Comparison of ENCODE assay signal across 8 cellular contexts in the genomic region with DNA sequence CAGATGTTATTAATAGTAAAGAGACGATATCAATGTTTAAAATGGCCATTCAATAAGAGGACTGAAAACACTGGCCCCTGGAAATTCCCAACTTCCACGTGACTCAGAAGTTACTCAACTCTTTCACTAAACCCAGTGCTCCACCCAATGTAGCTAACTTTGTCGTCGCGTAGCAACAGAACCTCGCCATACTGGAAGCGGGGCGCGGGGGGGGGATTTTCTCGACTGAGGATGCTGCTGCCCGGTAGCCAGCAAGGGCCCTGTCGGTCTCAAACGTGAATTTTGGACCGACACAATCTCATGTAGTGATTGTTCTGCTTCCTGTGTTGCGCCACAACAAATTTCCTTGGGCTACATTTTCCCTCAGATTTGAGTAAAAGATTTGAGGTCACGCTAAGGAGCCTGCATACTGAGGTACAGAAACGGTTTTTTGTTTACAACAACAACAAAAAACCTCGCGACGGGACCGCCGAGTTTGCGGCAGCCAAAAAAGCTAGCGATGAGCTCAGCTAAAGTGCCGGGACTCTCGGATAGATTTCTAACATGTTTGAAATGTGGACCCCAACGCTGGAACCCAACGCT. TPM values are rescaled to one million over a fixed set of nuclear protein-coding genes. Genes with fewer than 3 reads are reported as not detected.
DNase-seq lines count a peak whose midpoint lies in the region; ATAC-seq and TF ChIP-seq lines count a peak whose summit lies in the region.

No MANE protein-coding gene starts in this region.

- peaks cover 45% of the 10 kb centered on the region for H3K4me1 Mint-ChIP-seq in brain

- peak overlapping the region; percentile 90 to 99 (median 94) for H3K27ac ChIP-seq in gastrocnemius medialis

- peaks cover 6% of the 10 kb centered on the region for H3K36me3 Mint-ChIP-seq in brain

- peak; percentile 89 for DNase-seq in ELF-1 (ENCODE audit: low read depth, low spot score)
- DNase-seq in NCI-H1105 treated with DMSO at 0.1 percent for 48 hours (lab: John Stamatoyannopoulos, UW), result peak; percentile 56
- peak; percentile 54 for DNase-seq in UCSD-AML1 (lab: John Stamatoyannopoulos, UW; ENCODE audit: unreplicated experiment)
- DNase-seq in gastrocnemius medialis, result peak; percentile 81 to 86
- DNase-seq in cortex of kidney (lab: John Stamatoyannopoulos, UW), result no peak

- TF ChIP-seq POLR2A in gastrocnemius medialis (IDR thresholded peaks at IDR 0.05), result no peak

- intact Hi-C loops in gastrocnemius medialis (cut with DNase I; ENCODE audit: low total_unique reads), result loop anchor here (1.0 to 5.0 kb wide), 5 partner anchors 136 to 232 kb away; a partner anchor contains a TSS

- H3K27me3 Mint-ChIP-seq in brain, result peaks cover 11% of the 10 kb centered on the region

- peak; percentile 34 for ATAC-seq in HG02571 (IDR thresholded peaks at IDR 0.05; ENCODE audit: unreplicated experiment)
- ATAC-seq in gastrocnemius medialis, result peak; percentile 76 to 81

- H3K27me3 ChIP-seq in gastrocnemius medialis, result no peaks in the 10 kb centered on the region

- H3K9me3 ChIP-seq in gastrocnemius medialis, result no peaks in the 10 kb centered on the region

- H3K4me1 ChIP-seq in gastrocnemius medialis, result peaks cover 7% of the 10 kb centered on the region in 2 donors

- in situ Hi-C loops in gastrocnemius medialis (cut with MboI; ENCODE audit: low sequenced_read_pairs in 4 of 4), result loop anchor here (10.0 to 25.0 kb wide), 5 partner anchors 156 to 236 kb away; a partner anchor contains a TSS

- no peaks in the 10 kb centered on the region for H3K9me3 Mint-ChIP-seq in brain

- no peaks in the 10 kb centered on the region for H3K36me3 ChIP-seq in gastrocnemius medialis

- H3K4me3 ChIP-seq in iPS-11a (ENCODE audit: low read depth, low read length) (peak overlapping the region; percentile 38), gastrocnemius medialis (peak overlapping the region; percentile 63 to 86 (median 72))

- peak overlapping the region; percentile 92 to 99 (median 97) for H3K4me3 Mint-ChIP-seq in brain

- H3K27ac Mint-ChIP-seq in brain, result peak overlapping the region; percentile 99 to 100 (median 99)

- no peak for TF ChIP-seq CTCF in brain (conservative IDR thresholded peaks at IDR 0.05)
- TF ChIP-seq CTCF in gastrocnemius medialis (IDR thresholded peaks at IDR 0.05 in 4 of 5, conservative IDR thresholded peaks at IDR 0.05 in 1 of 5), result no peak

RNA-seq across cellular contexts. Expression of a gene that starts 1.0 kb away (rescaled TPM):
- polyA plus RNA-seq in brain (ENCODE audit: insufficient read depth, low read depth, low replicate concordance), result 5.0 TPM
- 1 to 10 TPM; 2.4 to 7.7 (median 4.7) TPM for total RNA-seq in gastrocnemius medialis

RNA-seq across cellular contexts. Expression of a gene that starts 35.3 kb away (rescaled TPM):
- 0.63 TPM for polyA plus RNA-seq in brain (ENCODE audit: insufficient read depth, low read depth, low replicate concordance)
- under 1 TPM in 1 of 4 donors, not detected in 3; 0.63 TPM for total RNA-seq in gastrocnemius medialis
